In genomic region chr20:35637266-35637665, GRCh38 we compare ENCODE assay signal across 26 cellular contexts. TPM values are rescaled to one million over a fixed set of nuclear protein-coding genes. Genes with fewer than 3 reads are reported as not detected.
DNase-seq lines count a peak whose midpoint lies in the region; ATAC-seq and TF ChIP-seq lines count a peak whose summit lies in the region.
"Had no signal": no experiment of that assay in that cellular context is flagged by ENCODE, and none has a peak within 500 bp of the region (broad histone marks: within the 10 kb centered on the region; RNA-seq: fewer than 3 reads in every experiment).

No MANE protein-coding gene starts in this region.

- H3K36me3 ChIP-seq in CD4-positive, alpha-beta memory T cell (ENCODE audit: insufficient read depth, low read length) = peaks cover 6% of the 10 kb centered on the region
- no peaks in the 10 kb centered on the region for H3K36me3 ChIP-seq in lower lobe of right lung

- no peak overlapping the region for H3K4me3 Mint-ChIP-seq in activated CD4-positive, alpha-beta T cell treated with anti-CD3 and anti-CD28 coated beads, Interleukin-2, amount 10 ng/mL, durations not matched to agents 24 days and 14 days
- no peak overlapping the region for H3K4me3 Mint-ChIP-seq in CD4-positive, alpha-beta memory T cell
- H3K4me3 Mint-ChIP-seq in dendritic cell treated with granulocyte-macrophage colony-stimulating factor and Interleukin-4, amounts not matched to agents 40 ng/mL and 50 ng/mL, for 4 days = no peak overlapping the region
- H3K4me3 Mint-ChIP-seq in neural crest cell = peak overlapping the region; percentile 11
- H3K4me3 Mint-ChIP-seq: activated B cell treated with CpG ODN at 0.5 μM for 24 hours; activated CD4-positive, alpha-beta memory T cell treated with anti-CD3 and anti-CD28 coated beads, Interleukin-2, amount 10 ng/mL, durations not matched to agents 7 days and 5 days; B cell; nephron; type B pancreatic cell had no signal

- no peak overlapping the region for H3K4me3 ChIP-seq in CD4-positive, alpha-beta memory T cell (ENCODE audit: low read length in 2 of 2)
- H3K4me3 ChIP-seq in lower lobe of right lung = no peak overlapping the region

- no peak for TF ChIP-seq CTCF in neural crest cell (conservative IDR thresholded peaks at IDR 0.05)
- no peak for TF ChIP-seq CTCF in lower lobe of right lung (IDR thresholded peaks at IDR 0.05)

- H3K4me1 ChIP-seq in CD4-positive, alpha-beta memory T cell (ENCODE audit: insufficient read depth, low read length) = peaks cover 24% of the 10 kb centered on the region
- peaks cover 19% of the 10 kb centered on the region for H3K4me1 ChIP-seq in lower lobe of right lung
- H3K4me1 ChIP-seq: parathyroid adenoma had no signal

- peaks cover 25% of the 10 kb centered on the region for H3K4me1 Mint-ChIP-seq in activated CD4-positive, alpha-beta T cell treated with anti-CD3 and anti-CD28 coated beads, Interleukin-2, amount 10 ng/mL, durations not matched to agents 24 days and 14 days
- peaks cover 52 to 75% (median 59%) of the 10 kb centered on the region in 4 donors for H3K4me1 Mint-ChIP-seq in CD4-positive, alpha-beta memory T cell
- peaks cover 24% of the 10 kb centered on the region for H3K4me1 Mint-ChIP-seq in dendritic cell treated with granulocyte-macrophage colony-stimulating factor and Interleukin-4, amounts not matched to agents 40 ng/mL and 50 ng/mL, for 4 days (ENCODE audit: low read depth)
- H3K4me1 Mint-ChIP-seq in neural crest cell = peaks cover 4% of the 10 kb centered on the region

- POLR2A ChIA-PET in CD4-positive, alpha-beta memory T cell (lab: Charles Lee; ENCODE audit: partially characterized antibody) = interaction anchor here (0.6 kb wide), 2 partner anchors 10 to 80 kb away, joined by 3 read pairs; no protein-coding TSS in a partner anchor

- DNase-seq in activated CD4-positive, alpha-beta T cell treated with anti-CD3 and anti-CD28 coated beads, Interleukin-2, amount 10 ng/mL, durations not matched to agents 24 days and 14 days = no peak
- no peak for DNase-seq in activated CD4-positive, alpha-beta T cell treated with anti-CD3 and anti-CD28 coated beads, Interleukin-2, amount 50 U/mL, for 4 hours
- DNase-seq in CD4-positive, alpha-beta memory T cell = no peak
- DNase-seq in neural crest cell (ENCODE audit: low read depth, low spot score) (no peak), NAMALWA (ENCODE audit: low spot score) (no peak), DMS153 (lab: John Stamatoyannopoulos, UW) (no peak), lower lobe of right lung (no peak)
- DNase-seq: 8988T; activated B cell treated with CpG ODN at 0.5 μM for 24 hours; activated CD4-positive, alpha-beta memory T cell treated with anti-CD3 and anti-CD28 coated beads, Interleukin-2, amount 10 ng/mL, durations not matched to agents 7 days and 5 days; activated gamma-delta T cell treated with Interleukin-2 at 50 U/mL for 16 hours; anterior cingulate cortex; Calu3; dermis blood vessel endothelial cell; left cardiac atrium; NCI-H146; NCI-H510A; SHP77 treated with DMSO at 0.1 percent for 48 hours; SW 1271 had no signal

- no peaks in the 10 kb centered on the region for H3K9me3 Mint-ChIP-seq in activated CD4-positive, alpha-beta T cell treated with anti-CD3 and anti-CD28 coated beads, Interleukin-2, amount 10 ng/mL, durations not matched to agents 24 days and 14 days
- H3K9me3 Mint-ChIP-seq in CD4-positive, alpha-beta memory T cell = no peaks in the 10 kb centered on the region
- no peaks in the 10 kb centered on the region for H3K9me3 Mint-ChIP-seq in dendritic cell treated with granulocyte-macrophage colony-stimulating factor and Interleukin-4, amounts not matched to agents 40 ng/mL and 50 ng/mL, for 4 days
- H3K9me3 Mint-ChIP-seq in neural crest cell = no peaks in the 10 kb centered on the region
- H3K9me3 Mint-ChIP-seq: activated B cell treated with CpG ODN at 0.5 μM for 24 hours; activated CD4-positive, alpha-beta memory T cell treated with anti-CD3 and anti-CD28 coated beads, Interleukin-2, amount 10 ng/mL, durations not matched to agents 7 days and 5 days; nephron; type B pancreatic cell had no signal

- ATAC-seq in lower lobe of right lung = no peak
- ATAC-seq: left cardiac atrium, sciatic nerve had no signal

- intact Hi-C loops in activated CD4-positive, alpha-beta T cell treated with anti-CD3 and anti-CD28 coated beads, Interleukin-2, amount 10 ng/mL, durations not matched to agents 24 days and 14 days (cut with micrococcal nuclease) = no loop called here
- intact Hi-C loops in CD4-positive, alpha-beta memory T cell (cut with micrococcal nuclease) = no loop called here
- intact Hi-C loops in dendritic cell treated with granulocyte-macrophage colony-stimulating factor and Interleukin-4, amounts not matched to agents 40 ng/mL and 50 ng/mL, for 4 days (cut with micrococcal nuclease) = no loop called here
- intact Hi-C loops in lower lobe of right lung (cut with DNase I) = no loop called here

- peaks cover 11% of the 10 kb centered on the region for H3K36me3 Mint-ChIP-seq in activated CD4-positive, alpha-beta T cell treated with anti-CD3 and anti-CD28 coated beads, Interleukin-2, amount 10 ng/mL, durations not matched to agents 24 days and 14 days (ENCODE audit: low read depth)
- H3K36me3 Mint-ChIP-seq in CD4-positive, alpha-beta memory T cell = peaks cover 0 to 15% of the 10 kb centered on the region in 2 donors
- peaks cover 21% of the 10 kb centered on the region for H3K36me3 Mint-ChIP-seq in dendritic cell treated with granulocyte-macrophage colony-stimulating factor and Interleukin-4, amounts not matched to agents 40 ng/mL and 50 ng/mL, for 4 days (ENCODE audit: low read depth)
- H3K36me3 Mint-ChIP-seq in neural crest cell (ENCODE audit: low read depth) = no peaks in the 10 kb centered on the region

- no peaks in the 10 kb centered on the region for H3K27me3 Mint-ChIP-seq in activated CD4-positive, alpha-beta T cell treated with anti-CD3 and anti-CD28 coated beads, Interleukin-2, amount 10 ng/mL, durations not matched to agents 24 days and 14 days
- no peaks in the 10 kb centered on the region for H3K27me3 Mint-ChIP-seq in CD4-positive, alpha-beta memory T cell
- no peaks in the 10 kb centered on the region for H3K27me3 Mint-ChIP-seq in dendritic cell treated with granulocyte-macrophage colony-stimulating factor and Interleukin-4, amounts not matched to agents 40 ng/mL and 50 ng/mL, for 4 days
- H3K27me3 Mint-ChIP-seq in neural crest cell (ENCODE audit: low read depth) = no peaks in the 10 kb centered on the region
- H3K27me3 Mint-ChIP-seq: activated B cell treated with CpG ODN at 0.5 μM for 24 hours; activated CD4-positive, alpha-beta memory T cell treated with anti-CD3 and anti-CD28 coated beads, Interleukin-2, amount 10 ng/mL, durations not matched to agents 7 days and 5 days; B cell; type B pancreatic cell had no signal

- peak overlapping the region; percentile 16 for H3K27ac Mint-ChIP-seq in activated CD4-positive, alpha-beta T cell treated with anti-CD3 and anti-CD28 coated beads, Interleukin-2, amount 10 ng/mL, durations not matched to agents 24 days and 14 days
- H3K27ac Mint-ChIP-seq in CD4-positive, alpha-beta memory T cell = peak overlapping the region in 6 of 7 donors; percentile 25 to 78 (median 73)
- peak overlapping the region; percentile 42 for H3K27ac Mint-ChIP-seq in dendritic cell treated with granulocyte-macrophage colony-stimulating factor and Interleukin-4, amounts not matched to agents 40 ng/mL and 50 ng/mL, for 4 days
- peak overlapping the region; percentile 5 for H3K27ac Mint-ChIP-seq in neural crest cell (ENCODE audit: unreplicated experiment)
- H3K27ac Mint-ChIP-seq: activated B cell treated with CpG ODN at 0.5 μM for 24 hours; activated CD4-positive, alpha-beta memory T cell treated with anti-CD3 and anti-CD28 coated beads, Interleukin-2, amount 10 ng/mL, durations not matched to agents 7 days and 5 days; B cell; nephron; type B pancreatic cell had no signal

- H3K9me3 ChIP-seq in CD4-positive, alpha-beta memory T cell (ENCODE audit: control insufficient read depth in 1 of 2, low read length in 2 of 2) = no peaks in the 10 kb centered on the region
- no peaks in the 10 kb centered on the region for H3K9me3 ChIP-seq in lower lobe of right lung

- CTCF ChIA-PET in CD4-positive, alpha-beta memory T cell (lab: Charles Lee; ENCODE audit: partially characterized antibody) = no interaction called here

- no peak overlapping the region for H3K27ac ChIP-seq in CD4-positive, alpha-beta memory T cell (ENCODE audit: low read depth, low read length)
- no peak overlapping the region for H3K27ac ChIP-seq in lower lobe of right lung
- H3K27ac ChIP-seq: KMS-11, parathyroid adenoma had no signal

- no peaks in the 10 kb centered on the region for H3K27me3 ChIP-seq in CD4-positive, alpha-beta memory T cell (ENCODE audit: insufficient read depth, low read length)
- no peaks in the 10 kb centered on the region for H3K27me3 ChIP-seq in lower lobe of right lung (ENCODE audit: low read depth)

RNA-seq across cellular contexts. Expression of gene SPAG4, which starts 21.6 kb away (rescaled TPM):
- total RNA-seq in activated CD4-positive, alpha-beta T cell treated with anti-CD3 and anti-CD28 coated beads, Interleukin-2, amount 10 ng/mL, durations not matched to agents 24 days and 14 days = 3.5 and 5.2 TPM in 2 replicates
- 1 to 10 TPM in 1 of 2 experiments, under 1 TPM in 1; 0.47 to 1.3 TPM for total RNA-seq in CD4-positive, alpha-beta memory T cell
- polyA plus RNA-seq in CD4-positive, alpha-beta memory T cell = under 1 TPM; 0.69 to 0.79 TPM
- total RNA-seq in neural crest cell = 2.3 and 3.1 TPM in 2 replicates
- 4.2 TPM for total RNA-seq in lower lobe of right lung

RNA-seq across cellular contexts. Expression of gene CPNE1, which starts 27.4 kb away (rescaled TPM):
- 317 and 318 TPM in 2 replicates for total RNA-seq in activated CD4-positive, alpha-beta T cell treated with anti-CD3 and anti-CD28 coated beads, Interleukin-2, amount 10 ng/mL, durations not matched to agents 24 days and 14 days
- 100 to 1,000 TPM; 316 to 353 TPM for total RNA-seq in CD4-positive, alpha-beta memory T cell
- 100 to 1,000 TPM; 305 to 343 TPM for polyA plus RNA-seq in CD4-positive, alpha-beta memory T cell
- total RNA-seq in neural crest cell = 236 and 245 TPM in 2 replicates
- 154 TPM for total RNA-seq in lower lobe of right lung

RNA-seq across cellular contexts. Expression of gene RBM12, which starts 27.4 kb away (rescaled TPM):
- total RNA-seq in activated CD4-positive, alpha-beta T cell treated with anti-CD3 and anti-CD28 coated beads, Interleukin-2, amount 10 ng/mL, durations not matched to agents 24 days and 14 days = 148 and 151 TPM in 2 replicates
- total RNA-seq in CD4-positive, alpha-beta memory T cell = 100 to 1,000 TPM; 129 to 138 TPM
- 10 to 100 TPM; 29.9 to 52.8 TPM for polyA plus RNA-seq in CD4-positive, alpha-beta memory T cell
- 189 and 191 TPM in 2 replicates for total RNA-seq in neural crest cell
- total RNA-seq in lower lobe of right lung = 70.5 TPM

Comparison
In these comparisons a context has a peak if more than half of its experiments do, and no peak if none do; other contexts are left out.
1. H3K27ac Mint-ChIP-seq: peak in every context shown above with its lines; median percentile 73 in CD4-positive, alpha-beta memory T cell; 42 in dendritic cell treated with granulocyte-macrophage colony-stimulating factor and Interleukin-4, amounts not matched to agents 40 ng/mL and 50 ng/mL, for 4 days; 16 in activated CD4-positive, alpha-beta T cell treated with anti-CD3 and anti-CD28 coated beads, Interleukin-2, amount 10 ng/mL, durations not matched to agents 24 days and 14 days; 5 in neural crest cell.